Comparison of ENCODE assay signal across 9 cellular contexts in the genomic region with DNA sequence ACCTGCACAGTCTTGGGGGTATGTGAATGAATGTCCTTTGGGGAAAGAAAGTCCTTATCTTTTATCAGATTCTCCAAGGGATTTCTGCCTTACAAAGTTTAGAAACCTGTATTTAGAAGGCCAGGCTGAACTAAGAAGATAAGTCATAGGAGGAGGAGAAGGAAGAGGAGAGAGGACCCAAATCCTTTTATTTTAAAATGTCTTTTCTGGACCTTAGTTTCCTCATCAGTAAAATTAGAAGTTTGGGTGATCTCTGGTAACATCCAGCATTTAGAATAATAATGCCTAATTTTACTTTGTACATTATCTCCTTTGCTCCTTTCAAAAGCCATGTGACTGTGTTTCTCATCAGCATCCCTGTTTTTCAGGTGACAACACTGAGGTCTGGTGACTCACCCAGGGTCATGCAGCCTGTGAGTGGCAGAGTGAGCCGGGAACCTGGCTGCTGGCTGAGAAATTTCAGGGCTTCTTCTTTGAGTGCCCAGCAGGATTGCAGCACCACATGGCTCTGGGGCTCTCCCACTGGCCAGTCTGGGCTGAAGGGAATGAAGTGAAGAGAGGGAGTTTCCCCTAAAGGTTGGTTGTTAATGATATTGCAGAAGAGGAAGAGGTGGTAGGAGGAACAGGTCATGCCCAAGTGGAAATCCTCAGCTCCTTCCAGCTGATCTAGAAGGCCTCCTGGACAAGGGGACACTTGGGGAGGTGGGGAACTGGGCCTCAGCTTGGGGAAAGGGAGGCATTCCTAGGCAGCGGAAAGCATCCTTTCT. TPM values are rescaled to one million over a fixed set of nuclear protein-coding genes. Genes with fewer than 3 reads are reported as not detected.
DNase-seq lines count a peak whose midpoint lies in the region; ATAC-seq and TF ChIP-seq lines count a peak whose summit lies in the region.
"Had no signal": no experiment of that assay in that cellular context is flagged by ENCODE, and none has a peak within 500 bp of the region (broad histone marks: within the 10 kb centered on the region; RNA-seq: fewer than 3 reads in every experiment).

No MANE protein-coding gene starts in this region.

- H3K27me3 ChIP-seq in heart left ventricle (no peaks in the 10 kb centered on the region), transverse colon (no peaks in the 10 kb centered on the region)

- 62 to 94% (median 70%) methylated on average over 2 of the region's 2 CpGs for WGBS in heart left ventricle, 4 donors
- WGBS in transverse colon (ENCODE audit: low coverage in 1 of 2), 2 donors, result 51% methylated on average over 2 of the region's 2 CpGs; no CpG with 5 or more reads in 1 of the 2 donors

- H3K27ac ChIP-seq in heart left ventricle (no peak overlapping the region), transverse colon (peak overlapping the region; percentile 76 to 83 (median 78))

- H3K4me1 ChIP-seq in heart left ventricle (peaks cover 0 to 39% (median 9%) of the 10 kb centered on the region in 12 donors), transverse colon (peaks cover 18 to 67% (median 40%) of the 10 kb centered on the region in 4 donors)

- TF ChIP-seq CTCF in heart left ventricle (IDR thresholded peaks at IDR 0.05), result no peak
- no peak for TF ChIP-seq CTCF in transverse colon (IDR thresholded peaks at IDR 0.05)

- intact Hi-C loops in Right ventricle myocardium inferior (cut with DNase I), result no loop called here
- intact Hi-C loops in heart left ventricle (cut with DNase I), result no loop called here
- intact Hi-C loops in transverse colon (cut with DNase I; ENCODE audit: low total_unique reads), result no loop called here

- H3K4me3 ChIP-seq in heart left ventricle, result no peak overlapping the region
- H3K4me3 ChIP-seq in transverse colon, result no peak overlapping the region

- no peak for TF ChIP-seq EP300 in transverse colon (IDR thresholded peaks at IDR 0.05; ENCODE audit: low read depth)

- TF ChIP-seq POLR2A in heart left ventricle (IDR thresholded peaks at IDR 0.05), result no peak
- TF ChIP-seq POLR2A in transverse colon (IDR thresholded peaks at IDR 0.05), result no peak

- peak; percentile 45 for DNase-seq in Right ventricle myocardium inferior (ENCODE audit: missing footprints)
- no peak for DNase-seq in heart left ventricle
- peak; percentile 40 for DNase-seq in SW480 (ENCODE audit: low spot score)
- peak; percentile 39 for DNase-seq in iris pigment epithelial cell (ENCODE audit: low read depth)
- peak; percentile 47 for DNase-seq in transverse colon
- DNase-seq in hippocampal formation (lab: John Stamatoyannopoulos, UW), result no peak
- DNase-seq in NCI-H526 (lab: John Stamatoyannopoulos, UW), result no peak
- DNase-seq: stimulated activated naive CD4-positive, alpha-beta T cell treated with Interleukin-2 at 50 U/mL for 16 hours had no signal

- ATAC-seq in Right ventricle myocardium inferior (no peak), heart left ventricle (no peak), HG03159 (IDR thresholded peaks at IDR 0.05; ENCODE audit: unreplicated experiment) (no peak)

- H3K9me3 ChIP-seq in heart left ventricle (no peaks in the 10 kb centered on the region), transverse colon (no peaks in the 10 kb centered on the region)

- no peaks in the 10 kb centered on the region for H3K36me3 ChIP-seq in heart left ventricle
- H3K36me3 ChIP-seq in transverse colon, result no peaks in the 10 kb centered on the region

- in situ Hi-C loops in transverse colon (cut with MboI; ENCODE audit: low pct_ligation_motif_present in 1 of 4, low pct_unique_long_range_greater_than_20kb in 1 of 4, low sequenced_read_pairs in 3 of 4), result no loop called here

RNA-seq across cellular contexts. Expression of a gene that starts 34.0 kb away (rescaled TPM):
- 242 TPM for total RNA-seq in Right ventricle myocardium inferior
- total RNA-seq in heart left ventricle, result 100 to 1,000 TPM in 7 of 9 donors, 10 to 100 TPM in 2; 83.0 to 238 (median 171) TPM
- 100 to 1,000 TPM; 139 to 254 TPM for polyA plus RNA-seq in heart left ventricle
- 100 to 1,000 TPM; 131 to 608 (median 203) TPM for total RNA-seq in transverse colon

Comparison
In these comparisons a context has a peak if more than half of its experiments do, and no peak if none do; other contexts are left out.
1. DNase-seq: peak in Right ventricle myocardium inferior (single experiment), SW480 (single experiment), iris pigment epithelial cell (single experiment) and transverse colon (single experiment); none in heart left ventricle (0 of 5), hippocampal formation (0 of 2) and NCI-H526 (0 of 2).
2. H3K27ac ChIP-seq: peak in transverse colon (4 of 4); none in heart left ventricle (0 of 12).